ENCODE assay signal across 22 cellular contexts in genomic region chr4:165877291-165877690, GRCh38. TPM values are rescaled to one million over a fixed set of nuclear protein-coding genes. Genes with fewer than 3 reads are reported as not detected.
DNase-seq lines count a peak whose midpoint lies in the region; ATAC-seq and TF ChIP-seq lines count a peak whose summit lies in the region.
"Had no signal": no experiment of that assay in that cellular context is flagged by ENCODE, and none has a peak within 500 bp of the region (broad histone marks: within the 10 kb centered on the region; RNA-seq: fewer than 3 reads in every experiment).

No MANE protein-coding gene starts in this region.

- H3K27me3 ChIP-seq in mammary epithelial cell (ENCODE audit: insufficient read depth, low read length) (no peaks in the 10 kb centered on the region), RWPE2 (ENCODE audit: insufficient read depth, poor library complexity, severe bottlenecking) (no peaks in the 10 kb centered on the region)

- H3K27ac ChIP-seq in mammary epithelial cell (ENCODE audit: insufficient read depth, low read depth, low read length), result no peak overlapping the region
- no peak overlapping the region for H3K27ac ChIP-seq in RWPE2 (ENCODE audit: poor library complexity, severe bottlenecking)
- H3K27ac ChIP-seq: lower lobe of right lung, neural progenitor cell had no signal

- TF ChIP-seq CTCF in MCF 10A (IDR thresholded peaks at IDR 0.05; ENCODE audit: unreplicated experiment) (no peak), mammary epithelial cell (conservative IDR thresholded peaks at IDR 0.05 in 1 of 2, IDR thresholded peaks at IDR 0.05 in 1 of 2; ENCODE audit: extremely low read depth in 1 of 2, insufficient read depth in 1 of 2, low read depth in 1 of 2, low read length in 2 of 2) (no peak), RWPE2 (IDR thresholded peaks at IDR 0.05; ENCODE audit: poor library complexity, severe bottlenecking) (no peak), fibroblast of pulmonary artery (IDR thresholded peaks at IDR 0.05; ENCODE audit: low read length, missing control alignments) (no peak), lower leg skin (IDR thresholded peaks at IDR 0.05) (no peak)

- peaks cover 13% of the 10 kb centered on the region for H3K4me1 ChIP-seq in mammary epithelial cell (ENCODE audit: insufficient read depth, low read length)
- peaks cover 2% of the 10 kb centered on the region for H3K4me1 ChIP-seq in RWPE2 (ENCODE audit: insufficient read depth, poor library complexity, severe bottlenecking)
- H3K4me1 ChIP-seq: HAP-1 had no signal

- H3K4me3 Mint-ChIP-seq in MCF 10A (ENCODE audit: unreplicated experiment), result no peak overlapping the region
- H3K4me3 Mint-ChIP-seq: activated T-cell treated with anti-CD3 and anti-CD28 coated beads, Interleukin-2, amount 50 U/mL, for 24 hours; CD14-positive monocyte; IgD-negative memory B cell; neural progenitor cell had no signal

- in situ Hi-C loops in mammary epithelial cell (cut with MboI; ENCODE audit: low sequenced_read_pairs in 2 of 2), result no loop called here

- H3K27me3 Mint-ChIP-seq in MCF 10A (ENCODE audit: insufficient read depth, unreplicated experiment), result no peaks in the 10 kb centered on the region

- BruUV-seq in MCF 10A (replicated peaks; lab: Mats Ljungman, UMichigan) (no TSS peak), mammary epithelial cell (replicated peaks; lab: Mats Ljungman, UMichigan) (no TSS peak)

- H3K79me2 ChIP-seq in mammary epithelial cell (ENCODE audit: insufficient read depth, low read length), result peaks cover 52% of the 10 kb centered on the region

- no peak overlapping the region for H2AFZ ChIP-seq in mammary epithelial cell (ENCODE audit: low read depth, low read length)
- H2AFZ ChIP-seq: neural progenitor cell had no signal

- POLR2A ChIA-PET in MCF 10A (lab: Yijun Ruan, JAX), result interaction anchor here (1.0 to 1.8 kb wide), 4 partner anchors 10 to 210 kb away, joined by 3 to 7 read pairs (median 5); no protein-coding TSS in a partner anchor

- DNase-seq in MCF 10A (ENCODE audit: unreplicated experiment) (peak; percentile 56), mammary epithelial cell (no peak), RWPE2 (ENCODE audit: low spot score) (no peak), fibroblast of pulmonary artery (ENCODE audit: low read depth) (peak; percentile 53), UCSD-AML1 (lab: John Stamatoyannopoulos, UW; ENCODE audit: unreplicated experiment) (no peak), lower leg skin (ENCODE audit: low spot score in 2 of 2) (no peak)
- DNase-seq in activated T-cell treated with anti-CD3 and anti-CD28 coated beads, Interleukin-2, amount 50 U/mL, for 48 hours, result no peak
- DNase-seq: activated CD8-positive, alpha-beta memory T cell treated with anti-CD3 and anti-CD28 coated beads for 24 hours; activated naive CD4-positive, alpha-beta T cell treated with Interleukin-2 at 50 U/mL for 16 hours; activated T-cell treated with anti-CD3 and anti-CD28 coated beads, Interleukin-2, amount 50 U/mL, for 24 hours; amygdala; GF-D8; lower lobe of right lung; MM.1S; NCI-H187 treated with DMSO at 0.1 percent for 48 hours; sigmoid colon; SW 1271 had no signal

- dilution Hi-C loops in mammary epithelial cell (cut with HindIII; ENCODE audit: low sequenced_read_pairs), result no loop called here

- H3K4me3 ChIP-seq in mammary epithelial cell (replicated peaks in 1 of 3; ENCODE audit: insufficient read depth in 1 of 3, low read depth in 2 of 3, low read length in 3 of 3) (no peak overlapping the region), RWPE2 (ENCODE audit: severe bottlenecking) (no peak overlapping the region), fibroblast of pulmonary artery (replicated peaks; ENCODE audit: low read depth, low read length) (no peak overlapping the region), lower leg skin (ENCODE audit: low read depth, poor library complexity, severe bottlenecking) (no peak overlapping the region)
- H3K4me3 ChIP-seq: HAP-1, lower lobe of right lung, neural progenitor cell, sigmoid colon had no signal

- CTCF ChIA-PET in MCF 10A (lab: Yijun Ruan, JAX) (interaction anchor here (1.2 kb wide), 2 partner anchors 360 to 384 kb away, joined by 3 read pairs; no protein-coding TSS in a partner anchor), mammary epithelial cell (lab: Charles Lee; ENCODE audit: low non-redundant PET) (no interaction called here)

- H4K20me1 ChIP-seq in mammary epithelial cell (ENCODE audit: insufficient read depth, low read length), result no peaks in the 10 kb centered on the region

- H3K36me3 ChIP-seq in mammary epithelial cell (ENCODE audit: insufficient read depth, low read length), result no peaks in the 10 kb centered on the region
- no peaks in the 10 kb centered on the region for H3K36me3 ChIP-seq in RWPE2 (ENCODE audit: low read depth)
- H3K36me3 ChIP-seq: HAP-1, lower lobe of right lung, neural progenitor cell, sigmoid colon had no signal

- no peaks in the 10 kb centered on the region for H3K9me3 Mint-ChIP-seq in MCF 10A (ENCODE audit: unreplicated experiment)
- H3K9me3 Mint-ChIP-seq: neural progenitor cell had no signal

- WGBS in mammary epithelial cell (ENCODE audit: low coverage, missing lambda C conversion rate), result 100% methylated on average over 2 of the region's 2 CpGs
- WGBS in lower leg skin, 2 donors, result 92 to 93% methylated on average over 2 of the region's 2 CpGs

- peaks cover 15% of the 10 kb centered on the region for H3K4me1 Mint-ChIP-seq in MCF 10A (ENCODE audit: insufficient read depth, unreplicated experiment)

- H3K9me3 ChIP-seq in mammary epithelial cell (replicated peaks; ENCODE audit: insufficient read depth, low read length), result no peaks in the 10 kb centered on the region
- no peaks in the 10 kb centered on the region for H3K9me3 ChIP-seq in RWPE2 (ENCODE audit: severe bottlenecking)
- H3K9me3 ChIP-seq: HAP-1, lower lobe of right lung, sigmoid colon had no signal

- no peak overlapping the region for H3K4me2 ChIP-seq in mammary epithelial cell (ENCODE audit: insufficient read depth, low read depth, low read length)
- H3K4me2 ChIP-seq: neural progenitor cell had no signal

- peaks cover 6% of the 10 kb centered on the region for H3K36me3 Mint-ChIP-seq in MCF 10A (ENCODE audit: insufficient read depth, unreplicated experiment)
- H3K36me3 Mint-ChIP-seq: IgD-negative memory B cell, neural progenitor cell had no signal

- intact Hi-C loops in MCF 10A (cut with micrococcal nuclease), result no loop called here
- intact Hi-C loops in mammary epithelial cell (cut with micrococcal nuclease), result no loop called here
- intact Hi-C loops in lower leg skin (cut with DNase I; ENCODE audit: low total_unique reads), result no loop called here

- no peak for TF ChIP-seq POLR2A in lower leg skin (IDR thresholded peaks at IDR 0.05)

- H3K9ac ChIP-seq in mammary epithelial cell (ENCODE audit: insufficient read depth, low read length), result no peak overlapping the region
- H3K9ac ChIP-seq: neural progenitor cell had no signal

- peak; percentile 24; the same call in 1 of the 3 replicates for ATAC-seq in RWPE2 (ENCODE audit: low read depth)
- ATAC-seq: activated CD4-positive, CD25-positive, alpha-beta regulatory T cell treated with anti-CD3 and anti-CD28 coated beads, Interleukin-2, amount 50 U/mL, for 24 hours; lower lobe of right lung had no signal

- no peak overlapping the region for H3K27ac Mint-ChIP-seq in MCF 10A (ENCODE audit: low read depth, unreplicated experiment)
- H3K27ac Mint-ChIP-seq: activated T-cell treated with anti-CD3 and anti-CD28 coated beads, Interleukin-2, amount 50 U/mL, for 24 hours; CD14-positive monocyte; IgD-negative memory B cell; neural progenitor cell had no signal

RNA-seq across cellular contexts. Expression of gene TLL1, which starts 4.3 kb away (rescaled TPM):
- 0.66 and 1.4 TPM in 2 replicates for total RNA-seq in MCF 10A (2022)
- 10 to 100 TPM; 10.0 to 21.2 TPM for total RNA-seq in mammary epithelial cell
- 4.0 TPM for polyA plus RNA-seq in mammary epithelial cell
- 13.4 TPM for polyA minus RNA-seq in mammary epithelial cell
- total RNA-seq in lower leg skin, result 10 to 100 TPM in 1 of 4 donors, 1 to 10 TPM in 3; 1.8 to 10.5 (median 4.7) TPM
- polyA plus RNA-seq: CD14-positive monocyte, IgD-negative memory B cell had no signal

Comparison
In these comparisons a context has a peak if more than half of its experiments do, and no peak if none do; other contexts are left out.
1. DNase-seq: peak in MCF 10A (single experiment) and fibroblast of pulmonary artery (single experiment); none in mammary epithelial cell (single experiment), RWPE2 (single experiment), UCSD-AML1 (single experiment), activated T-cell treated with anti-CD3 and anti-CD28 coated beads, Interleukin-2, amount 50 U/mL, for 48 hours (0 of 2) and lower leg skin (0 of 2).